Comparison of ENCODE assay signal across 10 cellular contexts in genomic region chr18:12879840-12880531, GRCh38. TPM values are rescaled to one million over a fixed set of nuclear protein-coding genes. Genes with fewer than 3 reads are reported as not detected.
A peak's percentile ranks its signal among the peaks of the same experiment; 100 is the strongest.
DNase-seq lines count a peak whose midpoint lies in the region; ATAC-seq and TF ChIP-seq lines count a peak whose summit lies in the region.
"Had no signal": no experiment of that assay in that cellular context is flagged by ENCODE, and none has a peak within 500 bp of the region (broad histone marks: within the 10 kb centered on the region; RNA-seq: fewer than 3 reads in every experiment).

No MANE protein-coding gene starts in this region.

- H3K27ac Mint-ChIP-seq in activated naive CD8-positive, alpha-beta T cell, result peak overlapping the region; percentile 3
- H3K27ac Mint-ChIP-seq in natural killer cell treated with Interleukin-12 subunit alpha and Interleukin-12 subunit beta and Interleukin-15 and Interleukin-18, amount 100 ng/mL, for 72 hours, result peak overlapping the region; percentile 89 to 98

- H3K27me3 ChIP-seq in DOHH2 (ENCODE audit: control insufficient read depth, low read length) (no peaks in the 10 kb centered on the region), KMS-11 (ENCODE audit: insufficient read depth, low read depth) (no peaks in the 10 kb centered on the region)

- peaks cover 59% of the 10 kb centered on the region for H3K4me1 ChIP-seq in DOHH2 (ENCODE audit: control insufficient read depth, low read length)
- peaks cover 50% of the 10 kb centered on the region for H3K4me1 ChIP-seq in KMS-11 (ENCODE audit: low read depth, poor library complexity, severe bottlenecking)

- TF ChIP-seq CTCF in DOHH2 (IDR thresholded peaks at IDR 0.05; ENCODE audit: low read depth, low read length, poor library complexity, severe bottlenecking), result no peak
- TF ChIP-seq CTCF in KMS-11 (conservative IDR thresholded peaks at IDR 0.05; ENCODE audit: low read depth, low read length), result no peak

- ATAC-seq in natural killer cell treated with Interleukin-12 subunit alpha and Interleukin-12 subunit beta and Interleukin-15 and Interleukin-18, amount 100 ng/mL, for 72 hours, result peak in 1 of 2 donors; percentile 11
- ATAC-seq in HG03095 (IDR thresholded peaks at IDR 0.05; ENCODE audit: unreplicated experiment), result no peak
- ATAC-seq in GM21528 (IDR thresholded peaks at IDR 0.05; ENCODE audit: low FRiP score, unreplicated experiment), result no peak

- H3K27me3 Mint-ChIP-seq in activated naive CD8-positive, alpha-beta T cell, result no peaks in the 10 kb centered on the region
- no peaks in the 10 kb centered on the region for H3K27me3 Mint-ChIP-seq in natural killer cell treated with Interleukin-12 subunit alpha and Interleukin-12 subunit beta and Interleukin-15 and Interleukin-18, amount 100 ng/mL, for 72 hours

- no peak for DNase-seq in natural killer cell treated with Interleukin-12 subunit alpha and Interleukin-12 subunit beta and Interleukin-15 and Interleukin-18, amount 100 ng/mL, for 72 hours (ENCODE audit: low spot score)
- DNase-seq in HT-29 (ENCODE audit: low spot score), result no peak
- no peak for DNase-seq in NCI-H2171 treated with DMSO at 0.1 percent for 48 hours (lab: John Stamatoyannopoulos, UW)
- DNase-seq: activated CD4-positive, alpha-beta T cell treated with anti-CD3 and anti-CD28 coated beads for 1 hour; NCI-H774 had no signal

- peaks cover 10% of the 10 kb centered on the region for H3F3A ChIP-seq in DOHH2 (ENCODE audit: control insufficient read depth, insufficient read depth)

- H3K27ac ChIP-seq in DOHH2 (ENCODE audit: low read depth, low read length) (peak overlapping the region; percentile 16), KMS-11 (no peak overlapping the region)

- peak overlapping the region; percentile 53 for H3K4me3 ChIP-seq in DOHH2 (ENCODE audit: low read length)
- H3K4me3 ChIP-seq in KMS-11 (IDR thresholded peaks at IDR 0.05; ENCODE audit: insufficient read depth, low read depth, low read length), result no peak overlapping the region

- no peak overlapping the region for H3K9ac ChIP-seq in KMS-11

- no peaks in the 10 kb centered on the region for H3K9me2 ChIP-seq in DOHH2 (replicated peaks; ENCODE audit: control insufficient read depth, low read length)

- peaks cover 7% of the 10 kb centered on the region for H3K36me3 Mint-ChIP-seq in activated naive CD8-positive, alpha-beta T cell
- peaks cover 35% of the 10 kb centered on the region for H3K36me3 Mint-ChIP-seq in natural killer cell treated with Interleukin-12 subunit alpha and Interleukin-12 subunit beta and Interleukin-15 and Interleukin-18, amount 100 ng/mL, for 72 hours

- peak overlapping the region; percentile 93 for H3K4me3 Mint-ChIP-seq in activated naive CD8-positive, alpha-beta T cell
- peak overlapping the region; percentile 95 for H3K4me3 Mint-ChIP-seq in natural killer cell treated with Interleukin-12 subunit alpha and Interleukin-12 subunit beta and Interleukin-15 and Interleukin-18, amount 100 ng/mL, for 72 hours

- H3K4me1 Mint-ChIP-seq in activated naive CD8-positive, alpha-beta T cell (ENCODE audit: low read depth), result peaks cover 62% of the 10 kb centered on the region
- H3K4me1 Mint-ChIP-seq in natural killer cell treated with Interleukin-12 subunit alpha and Interleukin-12 subunit beta and Interleukin-15 and Interleukin-18, amount 100 ng/mL, for 72 hours (ENCODE audit: low read depth in 2 of 2), result peaks cover 59 to 81% of the 10 kb centered on the region in 2 donors

- no peak overlapping the region for H2AFZ ChIP-seq in KMS-11 (ENCODE audit: low read depth)

- H4K20me1 ChIP-seq in DOHH2 (ENCODE audit: control insufficient read depth, insufficient read depth, low read depth, low read length) (peaks cover 27% of the 10 kb centered on the region), KMS-11 (ENCODE audit: insufficient read depth) (no peaks in the 10 kb centered on the region)

- H3K9me3 ChIP-seq in DOHH2 (ENCODE audit: control insufficient read depth, insufficient read depth, low read length), result no peaks in the 10 kb centered on the region

- H3K36me3 ChIP-seq in DOHH2 (ENCODE audit: control insufficient read depth, low read length), result peaks cover 14% of the 10 kb centered on the region; the same call in 1 of the 2 replicates
- H3K36me3 ChIP-seq in KMS-11 (ENCODE audit: insufficient read depth), result no peaks in the 10 kb centered on the region

- peak overlapping the region; percentile 74 for H3K4me2 ChIP-seq in DOHH2 (ENCODE audit: low read length)
- H3K4me2 ChIP-seq in KMS-11, result peak overlapping the region; percentile 14; the same call in 1 of the 2 replicates

- H3K79me2 ChIP-seq in DOHH2 (ENCODE audit: control insufficient read depth, low read length), result peaks cover 89% of the 10 kb centered on the region
- peaks cover 84% of the 10 kb centered on the region for H3K79me2 ChIP-seq in KMS-11 (ENCODE audit: insufficient read depth, low read depth)

- H3K9me3 Mint-ChIP-seq in activated naive CD8-positive, alpha-beta T cell (ENCODE audit: low read depth), result no peaks in the 10 kb centered on the region
- H3K9me3 Mint-ChIP-seq in natural killer cell treated with Interleukin-12 subunit alpha and Interleukin-12 subunit beta and Interleukin-15 and Interleukin-18, amount 100 ng/mL, for 72 hours, result no peaks in the 10 kb centered on the region

RNA-seq across cellular contexts. Expression of gene PTPN2, which starts 4.1 kb away (rescaled TPM):
- 100 to 1,000 TPM; 151 to 156 TPM for total RNA-seq in natural killer cell treated with Interleukin-12 subunit alpha and Interleukin-12 subunit beta and Interleukin-15 and Interleukin-18, amount 100 ng/mL, for 72 hours
- 22.1 and 27.7 TPM in 2 replicates for total RNA-seq in HT-29 (2014; rRNA removed; shearing (Covaris generic))
